Comparison of ENCODE assay signal across 22 cellular contexts in genomic region chr9:89796606-89797005, GRCh38.
"Had no signal": no experiment of that assay in that cellular context is flagged by ENCODE, and none has a peak within 500 bp of the region (broad histone marks: within the 10 kb centered on the region; RNA-seq: fewer than 3 reads in every experiment).

No MANE protein-coding gene starts in this region.

- H3K9me3 ChIP-seq: SK-N-SH had no signal

- FAIRE-seq: RCC 7860 had no signal

- DNase-seq: IMR-90, Kasumi-1, KG1, MM.1S, NCI-H1092 treated with DMSO at 0.1 percent for 48 hours, NCI-H1436, NCI-H187, NCI-H2029, NCI-H2081 treated with DMSO at 0.1 percent for 48 hours, NCI-H2171, NCI-H226, NCI-H446, NCI-H510A, NCI-H524 treated with DMSO at 0.1 percent for 48 hours, NCI-H69, NCI-H774, Right ventricle myocardium superior, RPMI8226, SK-N-SH, SW 1271 had no signal

- H3K27ac ChIP-seq: HL-60 had no signal
